ENCODE assay signal across 8 cellular contexts in genomic region chr9:37801287-37801850, GRCh38. TPM values are rescaled to one million over a fixed set of nuclear protein-coding genes. Genes with fewer than 3 reads are reported as not detected.
DNase-seq lines count a peak whose midpoint lies in the region; ATAC-seq and TF ChIP-seq lines count a peak whose summit lies in the region.

No MANE protein-coding gene starts in this region.

- H3K4me3 ChIP-seq in BJ (ENCODE audit: low read depth, low read length) (peak overlapping the region; percentile 55), WI38 (ENCODE audit: low read depth, low read length) (peak overlapping the region; percentile 91)

- H3K4me1 Mint-ChIP-seq in natural killer cell treated with Interleukin-12 subunit alpha and Interleukin-12 subunit beta and Interleukin-15 and Interleukin-18, amount 100 ng/mL, for 72 hours (ENCODE audit: low read depth in 2 of 2), result peaks cover 27 to 29% of the 10 kb centered on the region in 2 donors

- DNase-seq in BJ (ENCODE audit: low read depth), result no peak
- DNase-seq in natural killer cell treated with Interleukin-12 subunit alpha and Interleukin-12 subunit beta and Interleukin-15 and Interleukin-18, amount 100 ng/mL, for 72 hours (ENCODE audit: low spot score), result no peak
- no peak for DNase-seq in SK-N-DZ (ENCODE audit: low spot score)
- DNase-seq in NCI-H1694 (lab: John Stamatoyannopoulos, UW), result no peak

- CTCF ChIA-PET in BJ (lab: Yijun Ruan, JAX), result interaction anchor here (1.0 kb wide), 1 partner anchor 11 kb away, joined by 4 read pairs; no protein-coding TSS in a partner anchor

- peak overlapping the region; percentile 87 for H3K4me3 Mint-ChIP-seq in natural killer cell treated with Interleukin-12 subunit alpha and Interleukin-12 subunit beta and Interleukin-15 and Interleukin-18, amount 100 ng/mL, for 72 hours

- no peak for TF ChIP-seq CTCF in BJ (IDR thresholded peaks at IDR 0.05; ENCODE audit: insufficient read depth, low read depth, low read length)
- no peak for TF ChIP-seq CTCF in WI38 (IDR thresholded peaks at IDR 0.05; ENCODE audit: low read depth, low read length)

- H3K27ac Mint-ChIP-seq in natural killer cell treated with Interleukin-12 subunit alpha and Interleukin-12 subunit beta and Interleukin-15 and Interleukin-18, amount 100 ng/mL, for 72 hours, result peak overlapping the region; percentile 55 to 85

- POLR2A ChIA-PET in BJ (lab: Charles Lee), result interaction anchor here (0.6 to 0.7 kb wide), 4 partner anchors 16 to 305 kb away, joined by 3 to 17 read pairs (median 12); partner anchors contain the start of gene EXOSC3

- H3K27me3 Mint-ChIP-seq in natural killer cell treated with Interleukin-12 subunit alpha and Interleukin-12 subunit beta and Interleukin-15 and Interleukin-18, amount 100 ng/mL, for 72 hours, result no peaks in the 10 kb centered on the region

- H3K36me3 Mint-ChIP-seq in natural killer cell treated with Interleukin-12 subunit alpha and Interleukin-12 subunit beta and Interleukin-15 and Interleukin-18, amount 100 ng/mL, for 72 hours, result peaks cover 5% of the 10 kb centered on the region

- no peaks in the 10 kb centered on the region for H3K36me3 ChIP-seq in BJ (ENCODE audit: control insufficient read depth, insufficient read depth, low read length)

- ATAC-seq in GM19395 (IDR thresholded peaks at IDR 0.05; ENCODE audit: unreplicated experiment) (peak; percentile 53), HG03439 (IDR thresholded peaks at IDR 0.05; ENCODE audit: unreplicated experiment) (peak; percentile 39), esophagus mucosa (peak; percentile 36)
- peak; percentile 66 to 72 for ATAC-seq in natural killer cell treated with Interleukin-12 subunit alpha and Interleukin-12 subunit beta and Interleukin-15 and Interleukin-18, amount 100 ng/mL, for 72 hours

- H3K9me3 Mint-ChIP-seq in natural killer cell treated with Interleukin-12 subunit alpha and Interleukin-12 subunit beta and Interleukin-15 and Interleukin-18, amount 100 ng/mL, for 72 hours, result no peaks in the 10 kb centered on the region

- H3K27me3 ChIP-seq in BJ (ENCODE audit: control insufficient read depth, insufficient read depth, low read length), result no peaks in the 10 kb centered on the region

RNA-seq across cellular contexts. Expression of gene DCAF10, which starts 0.8 kb away (rescaled TPM):
- 22.0 and 25.2 TPM in 2 replicates for polyA plus RNA-seq in BJ (2011; rRNA removed)
- 25.0 and 35.5 TPM in 2 replicates for polyA minus RNA-seq in BJ (2011; rRNA and poly(A)+ RNA removed)
- total RNA-seq in esophagus mucosa, result 24.4 TPM
- total RNA-seq in natural killer cell treated with Interleukin-12 subunit alpha and Interleukin-12 subunit beta and Interleukin-15 and Interleukin-18, amount 100 ng/mL, for 72 hours, result 10 to 100 TPM; 16.9 to 19.1 TPM
- polyA plus RNA-seq in SK-N-DZ (2014; cell fraction: cytosol; rRNA removed), result 18.2 and 25.4 TPM in 2 replicates
- polyA plus RNA-seq in SK-N-DZ (2014; cell fraction: nucleus; rRNA removed), result 21.6 and 32.6 TPM in 2 replicates

RNA-seq across cellular contexts. Expression of gene EXOSC3, which starts 16.5 kb away (rescaled TPM):
- polyA plus RNA-seq in BJ (2011; rRNA removed), result 14.2 and 21.8 TPM in 2 replicates
- 7.7 and 10.4 TPM in 2 replicates for polyA minus RNA-seq in BJ (2011; rRNA and poly(A)+ RNA removed)
- 27.3 TPM for total RNA-seq in esophagus mucosa
- 100 to 1,000 TPM in 1 of 2 donors, 10 to 100 TPM in 1; 72.7 to 112 TPM for total RNA-seq in natural killer cell treated with Interleukin-12 subunit alpha and Interleukin-12 subunit beta and Interleukin-15 and Interleukin-18, amount 100 ng/mL, for 72 hours
- 90.9 and 92.8 TPM in 2 replicates for polyA plus RNA-seq in SK-N-DZ (2014; cell fraction: cytosol; rRNA removed)
- polyA plus RNA-seq in SK-N-DZ (2014; cell fraction: nucleus; rRNA removed), result 70.6 and 89.9 TPM in 2 replicates

RNA-seq across cellular contexts. Expression of gene TRMT10B, which starts 47.8 kb away (rescaled TPM):
- polyA plus RNA-seq in BJ (2011; rRNA removed), result 5.3 and 5.8 TPM in 2 replicates
- polyA minus RNA-seq in BJ (2011; rRNA and poly(A)+ RNA removed), result 1.7 and 2.0 TPM in 2 replicates
- 4.5 TPM for total RNA-seq in esophagus mucosa
- 10 to 100 TPM; 12.1 to 19.0 TPM for total RNA-seq in natural killer cell treated with Interleukin-12 subunit alpha and Interleukin-12 subunit beta and Interleukin-15 and Interleukin-18, amount 100 ng/mL, for 72 hours
- polyA plus RNA-seq in SK-N-DZ (2014; cell fraction: cytosol; rRNA removed), result 6.2 and 7.6 TPM in 2 replicates
- polyA plus RNA-seq in SK-N-DZ (2014; cell fraction: nucleus; rRNA removed), result 4.7 and 7.9 TPM in 2 replicates
